ENCODE assay signal across 10 cellular contexts in the genomic region with DNA sequence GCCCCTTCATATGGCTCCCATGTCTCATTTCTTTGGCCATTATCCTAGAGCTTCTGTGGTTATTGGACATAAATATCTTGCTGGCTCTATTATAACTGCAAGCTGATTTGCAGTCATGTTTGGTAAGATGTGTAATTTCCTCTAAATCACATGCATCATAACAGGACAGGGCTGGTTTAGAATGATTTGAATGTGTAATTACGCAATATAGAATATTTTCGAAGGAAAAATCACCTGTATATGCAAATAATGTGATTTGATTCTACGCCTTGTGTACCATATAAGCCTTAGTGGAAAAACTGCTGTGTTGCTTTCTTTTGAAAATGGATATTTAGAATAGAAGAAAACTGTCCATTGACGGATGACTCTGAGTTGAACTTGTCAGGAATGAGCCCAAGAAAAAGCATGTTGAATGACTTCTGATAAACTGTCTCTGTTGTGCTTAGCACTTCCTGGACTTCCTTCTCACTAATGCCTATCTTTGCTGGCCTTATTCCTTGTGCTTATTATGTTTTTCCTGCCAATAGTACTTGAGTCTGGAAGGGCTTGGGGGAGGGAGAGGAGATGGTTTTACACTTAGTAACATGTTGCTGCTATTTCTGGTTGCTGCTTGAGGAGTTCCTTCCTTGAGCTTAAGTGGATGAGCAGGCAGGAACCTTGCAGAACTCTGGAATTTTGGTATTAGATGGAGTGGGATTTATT. TPM values are rescaled to one million over a fixed set of nuclear protein-coding genes. Genes with fewer than 3 reads are reported as not detected.
DNase-seq lines count a peak whose midpoint lies in the region; ATAC-seq and TF ChIP-seq lines count a peak whose summit lies in the region.
"Had no signal": no experiment of that assay in that cellular context is flagged by ENCODE, and none has a peak within 500 bp of the region (broad histone marks: within the 10 kb centered on the region; RNA-seq: fewer than 3 reads in every experiment).

No MANE protein-coding gene starts in this region.

- H3K36me3 Mint-ChIP-seq in MCF 10A (ENCODE audit: insufficient read depth, unreplicated experiment), result no peaks in the 10 kb centered on the region

- intact Hi-C loops in MCF 10A (cut with micrococcal nuclease), result no loop called here

- DNase-seq in HS-5 (ENCODE audit: low read depth), result peak; percentile 61
- DNase-seq in MCF 10A (ENCODE audit: unreplicated experiment), result peak; percentile 43
- DNase-seq in iris pigment epithelial cell (ENCODE audit: low read depth), result peak; percentile 88
- DNase-seq in stromal cell of bone marrow (ENCODE audit: low read depth), result peak; percentile 73
- no peak for DNase-seq in KBM-7
- no peak for DNase-seq in stimulated activated naive CD8-positive, alpha-beta T cell treated with anti-CD3 and anti-CD28 coated beads, Interleukin-15, Interleukin-2, amounts not matched to agents 100 U/mL and 50 U/mL, for 24 hours
- DNase-seq: midbrain, NCI-H1694 had no signal

- CTCF ChIA-PET in MCF 10A (lab: Yijun Ruan, JAX), result interaction anchor here (0.6 to 2.2 kb wide), 7 partner anchors 17 to 584 kb away, joined by 3 to 7 read pairs (median 3); no protein-coding TSS in a partner anchor

- TF ChIP-seq CTCF in MCF 10A (IDR thresholded peaks at IDR 0.05; ENCODE audit: unreplicated experiment), result no peak

- no peaks in the 10 kb centered on the region for H3K9me3 Mint-ChIP-seq in MCF 10A (ENCODE audit: unreplicated experiment)

- H3K27ac Mint-ChIP-seq in MCF 10A (ENCODE audit: low read depth, unreplicated experiment), result peak overlapping the region; percentile 72

- POLR2A ChIA-PET in MCF 10A (lab: Yijun Ruan, JAX), result interaction anchor here (0.6 to 3.3 kb wide), 8 partner anchors 20 to 1969 kb away, joined by 3 to 20 read pairs (median 4); no protein-coding TSS in a partner anchor

- no peak for ATAC-seq in GM19035 (IDR thresholded peaks at IDR 0.05; ENCODE audit: unreplicated experiment)
- ATAC-seq in stimulated activated naive CD8-positive, alpha-beta T cell treated with anti-CD3 and anti-CD28 coated beads, Interleukin-15, Interleukin-2, amounts not matched to agents 100 U/mL and 50 U/mL, for 24 hours, result no peak
- no peak for ATAC-seq in GM21723 (IDR thresholded peaks at IDR 0.05; ENCODE audit: unreplicated experiment)

- BruUV-seq in MCF 10A (replicated peaks; lab: Mats Ljungman, UMichigan), result no TSS peak

- H3K4me3 Mint-ChIP-seq in MCF 10A (ENCODE audit: unreplicated experiment), result no peak overlapping the region

- H3K4me1 Mint-ChIP-seq in MCF 10A (ENCODE audit: insufficient read depth, unreplicated experiment), result peaks cover 39% of the 10 kb centered on the region

- in situ Hi-C loops in KBM-7 (cut with MboI; ENCODE audit: low pct_unique_long_range_greater_than_20kb, low sequenced_read_pairs), result no loop called here

- no peaks in the 10 kb centered on the region for H3K27me3 Mint-ChIP-seq in MCF 10A (ENCODE audit: insufficient read depth, unreplicated experiment)

RNA-seq across cellular contexts. Expression of a gene that starts 6.5 kb away (rescaled TPM):
- total RNA-seq in MCF 10A (2022), result 2.9 and 3.9 TPM in 2 replicates

Comparison
In these comparisons a context has a peak if more than half of its experiments do, and no peak if none do; other contexts are left out.
1. DNase-seq: peak in HS-5 (single experiment), MCF 10A (single experiment), iris pigment epithelial cell (single experiment) and stromal cell of bone marrow (single experiment); none in KBM-7 (single experiment) and stimulated activated naive CD8-positive, alpha-beta T cell treated with anti-CD3 and anti-CD28 coated beads, Interleukin-15, Interleukin-2, amounts not matched to agents 100 U/mL and 50 U/mL, for 24 hours (single experiment).